Comparison of ENCODE assay signal across 8 cellular contexts in the genomic region with DNA sequence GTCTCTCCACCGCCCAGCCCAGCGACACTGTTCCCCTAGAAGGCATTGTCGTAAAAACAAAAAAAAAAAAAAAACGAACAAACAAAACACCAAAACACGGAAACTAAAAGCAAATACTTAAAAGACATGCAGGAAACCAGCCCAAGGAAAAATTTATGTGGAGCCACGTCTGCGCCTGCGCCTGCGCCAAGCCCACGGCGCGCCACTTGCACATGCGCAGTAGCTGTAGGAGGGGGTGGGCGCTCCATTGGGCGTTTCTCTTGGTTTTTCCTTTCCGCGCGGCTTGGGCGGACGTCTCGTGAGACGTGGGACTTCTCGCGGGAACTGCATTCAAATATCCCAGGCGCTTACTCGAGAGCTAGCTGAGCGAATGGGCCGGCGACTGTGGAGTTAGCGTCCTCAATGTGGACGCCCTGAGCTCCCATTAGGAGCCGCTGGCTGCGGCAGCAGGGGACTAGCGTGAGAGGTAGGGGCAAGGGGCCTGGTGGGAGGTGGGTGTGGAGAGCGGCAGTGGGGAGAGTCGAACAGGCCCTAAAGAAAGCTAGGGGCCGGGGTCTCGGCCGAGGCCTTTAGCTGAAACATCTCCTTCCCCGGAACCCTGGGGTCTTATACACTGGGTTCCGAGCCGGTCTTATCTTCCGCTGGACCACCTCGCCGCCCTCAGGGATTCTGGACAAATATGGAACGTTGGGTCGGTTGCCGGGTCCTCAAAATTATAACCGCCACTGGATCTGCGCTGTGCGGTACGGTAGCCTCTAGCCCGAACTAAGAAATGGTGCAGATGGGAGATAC. TPM values are rescaled to one million over a fixed set of nuclear protein-coding genes. Genes with fewer than 3 reads are reported as not detected.
DNase-seq lines count a peak whose midpoint lies in the region; ATAC-seq, FAIRE-seq and TF ChIP-seq lines count a peak whose summit lies in the region.

A gene with protein sequence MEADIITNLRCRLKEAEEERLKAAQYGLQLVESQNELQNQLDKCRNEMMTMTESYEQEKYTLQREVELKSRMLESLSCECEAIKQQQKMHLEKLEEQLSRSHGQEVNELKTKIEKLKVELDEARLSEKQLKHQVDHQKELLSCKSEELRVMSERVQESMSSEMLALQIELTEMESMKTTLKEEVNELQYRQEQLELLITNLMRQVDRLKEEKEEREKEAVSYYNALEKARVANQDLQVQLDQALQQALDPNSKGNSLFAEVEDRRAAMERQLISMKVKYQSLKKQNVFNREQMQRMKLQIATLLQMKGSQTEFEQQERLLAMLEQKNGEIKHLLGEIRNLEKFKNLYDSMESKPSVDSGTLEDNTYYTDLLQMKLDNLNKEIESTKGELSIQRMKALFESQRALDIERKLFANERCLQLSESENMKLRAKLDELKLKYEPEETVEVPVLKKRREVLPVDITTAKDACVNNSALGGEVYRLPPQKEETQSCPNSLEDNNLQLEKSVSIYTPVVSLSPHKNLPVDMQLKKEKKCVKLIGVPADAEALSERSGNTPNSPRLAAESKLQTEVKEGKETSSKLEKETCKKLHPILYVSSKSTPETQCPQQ (plus strand): TSS at position 350 of the 792 bp plus-strand sequence. CDS start 4,644 bp downstream, outside the sequence.

- TF ChIP-seq CTCF in GM12864 (IDR thresholded peaks at IDR 0.05; ENCODE audit: low read depth, low read length, missing control alignments) (no peak), pancreas (IDR thresholded peaks at IDR 0.05) (no peak), tibial nerve (IDR thresholded peaks at IDR 0.05) (no peak)

- H3K27ac ChIP-seq in pancreas (peak within 1 kb of the TSS; percentile 1 to 77 (median 36)), tibial nerve (peak within 1 kb of the TSS; percentile 44 to 82 (median 76))

- DNase-seq in GM12864 (ENCODE audit: low read depth) (peak; percentile 91), NCI-H1417 (lab: John Stamatoyannopoulos, UW) (peak; percentile 84 to 95 (median 95)), SW 1271 (lab: John Stamatoyannopoulos, UW) (peak; percentile 90 to 97), Right ventricle myocardium superior (peak; percentile 97), pancreas (peak; percentile 92 to 97 (median 94)), tibial nerve (ENCODE audit: low spot score in 2 of 2) (peak; percentile 88 to 94)
- peak; percentile 78 for DNase-seq in activated naive CD8-positive, alpha-beta T cell treated with anti-CD3 and anti-CD28 coated beads, Interleukin-2, amount 50 U/mL, for 16 hours (ENCODE audit: low read depth, low spot score)

- FAIRE-seq in pancreas (lab: Jason Lieb, UNC), result peak; percentile 63

- peak in 1 of 2 donors; percentile 76 for TF ChIP-seq POLR2A in tibial nerve (IDR thresholded peaks at IDR 0.05)

- intact Hi-C loops in Right ventricle myocardium superior (cut with DNase I), result loop anchor here (5.0 kb wide), 1 partner anchor 596 kb away; no protein-coding TSS in a partner anchor
- intact Hi-C loops in pancreas (cut with DNase I), result no loop called here

- H3K27me3 ChIP-seq in pancreas (no peaks in the 10 kb centered on the region), tibial nerve (no peaks in the 10 kb centered on the region)

- peak; percentile 92 for ATAC-seq in HG02759 (IDR thresholded peaks at IDR 0.05; ENCODE audit: unreplicated experiment)
- ATAC-seq in Right ventricle myocardium superior (ENCODE audit: poor library complexity), result peak; percentile 96
- ATAC-seq in pancreas, result peak; percentile 95 to 99 (median 99)

- H3K9me3 ChIP-seq in pancreas (no peaks in the 10 kb centered on the region), tibial nerve (no peaks in the 10 kb centered on the region)

- peak within 1 kb of the TSS; percentile 95 for H3K4me3 ChIP-seq in GM12864 (ENCODE audit: low read depth, low read length)
- peak within 1 kb of the TSS; percentile 52 to 72 (median 68) for H3K4me3 ChIP-seq in pancreas
- peak within 1 kb of the TSS; percentile 46 to 91 (median 76) for H3K4me3 ChIP-seq in tibial nerve

- TF ChIP-seq EP300 in tibial nerve (IDR thresholded peaks at IDR 0.05), result peak; percentile 66 to 71

- 0% methylated on average over 53 of the region's 53 CpGs for WGBS in pancreas, 2 donors
- WGBS in tibial nerve, 2 donors, result 0% methylated on average over 43 to 52 of the region's 53 CpGs

- H3K4me1 ChIP-seq in pancreas (peaks cover 0 to 3% (median 2%) of the 10 kb centered on the region in 3 donors), tibial nerve (peaks cover 0 to 23% (median 4%) of the 10 kb centered on the region in 4 donors)

- no peaks in the 10 kb centered on the region for H3K36me3 ChIP-seq in pancreas
- H3K36me3 ChIP-seq in tibial nerve, result peaks cover 0 to 3% (median 0%) of the 10 kb centered on the region in 3 donors

RNA-seq across cellular contexts. Expression of the gene that starts here (rescaled TPM):
- total RNA-seq in Right ventricle myocardium superior (3.4 TPM), pancreas (1 to 10 TPM; 2.1 to 4.3 (median 2.7) TPM), tibial nerve (10 to 100 TPM in 3 of 4 donors, 1 to 10 TPM in 1; 8.1 to 15.6 (median 11.7) TPM)
- polyA plus RNA-seq in pancreas, result 1 to 10 TPM; 2.0 to 4.8 TPM

Comparison
In these comparisons a context has a peak if more than half of its experiments do, and no peak if none do; other contexts are left out.
1. Peak in every context shown above with its lines: DNase-seq, ATAC-seq, H3K4me3 ChIP-seq and H3K27ac ChIP-seq.